Comparison of ENCODE assay signal across 24 cellular contexts in the genomic region with DNA sequence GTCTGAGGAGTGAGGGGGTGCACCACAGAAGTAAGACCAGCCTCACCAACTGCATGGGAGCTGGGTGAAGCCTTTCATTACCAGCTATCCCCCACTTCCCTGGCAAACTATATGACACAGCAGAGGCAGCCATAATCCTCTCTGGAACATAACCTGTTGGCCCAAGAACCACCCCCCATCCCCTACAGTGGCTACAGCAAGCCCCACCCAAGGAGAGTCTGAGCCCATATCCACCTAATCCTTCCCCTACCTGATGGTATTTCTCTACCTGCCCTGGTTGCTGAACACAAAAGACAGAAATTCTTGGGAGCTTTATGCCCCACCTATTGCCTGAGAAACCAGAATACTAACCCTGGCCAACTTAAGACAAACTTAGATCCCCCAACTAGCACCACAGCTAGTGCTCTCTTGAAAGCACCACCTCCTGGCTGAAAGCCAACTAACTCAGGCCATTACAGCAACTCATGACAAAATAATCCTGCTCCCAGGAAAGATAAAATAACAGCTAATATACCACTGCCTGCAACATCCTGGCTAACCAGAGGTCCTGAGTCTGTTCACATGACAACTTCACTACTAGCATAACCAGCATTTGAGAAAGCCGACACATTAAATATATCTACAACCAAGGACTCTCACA. TPM values are rescaled to one million over a fixed set of nuclear protein-coding genes. Genes with fewer than 3 reads are reported as not detected.
DNase-seq lines count a peak whose midpoint lies in the region; ATAC-seq and TF ChIP-seq lines count a peak whose summit lies in the region.
"Had no signal": no experiment of that assay in that cellular context is flagged by ENCODE, and none has a peak within 500 bp of the region (broad histone marks: within the 10 kb centered on the region; RNA-seq: fewer than 3 reads in every experiment).

No MANE protein-coding gene starts in this region.

- H3K4ac ChIP-seq in trophoblast cell (ENCODE audit: low read depth, low read length) = no peak overlapping the region

- peaks cover 0 to 5% of the 10 kb centered on the region in 2 experiments for H3K4me1 ChIP-seq in trophoblast cell (ENCODE audit: control insufficient read depth in 1 of 2, insufficient read depth in 2 of 2, low read length in 2 of 2)
- H3K4me1 ChIP-seq: BLaER1, parathyroid adenoma, sigmoid colon had no signal

- no peak overlapping the region for H2BK5ac ChIP-seq in trophoblast cell (ENCODE audit: low read depth, low read length, poor library complexity)

- no peaks in the 10 kb centered on the region for H3K79me2 ChIP-seq in trophoblast cell (ENCODE audit: control insufficient read depth, insufficient read depth, low read length, poor library complexity)

- H3K23ac ChIP-seq in trophoblast cell (ENCODE audit: low read length) = no peak overlapping the region

- DNase-seq in NCI-H2171 treated with DMSO at 0.1 percent for 48 hours (lab: John Stamatoyannopoulos, UW) (peak; percentile 2), NCI-H2171 (lab: John Stamatoyannopoulos, UW) (no peak), OCI-M1 (lab: John Stamatoyannopoulos, UW) (peak; percentile 11), epithelial cell of esophagus (ENCODE audit: low read depth) (peak; percentile 8), trophoblast cell (no peak), natural killer cell (no peak), coronary artery (ENCODE audit: low spot score) (no peak)
- DNase-seq in activated naive CD4-positive, alpha-beta T cell (lab: John Stamatoyannopoulos, UW) = no peak
- DNase-seq: activated CD4-positive, alpha-beta T cell treated with anti-CD3 and anti-CD28 coated beads, Interleukin-2, amount 50 U/mL, for 48 hours; activated effector memory CD4-positive, alpha-beta T cell treated with Interleukin-2 at 50 U/mL for 16 hours; dorsolateral prefrontal cortex; GDM1; naive B cell; NCI-H1105; NCI-H774; SIG-M5; sigmoid colon; WERI-Rb-1 had no signal

- peaks cover 20 to 35% of the 10 kb centered on the region in 2 donors for H3K4me1 Mint-ChIP-seq in natural killer cell
- H3K4me1 Mint-ChIP-seq: GM23338 had no signal

- H4K91ac ChIP-seq in trophoblast cell (ENCODE audit: low read depth, low read length) = no peak overlapping the region

- H3K36me3 ChIP-seq in trophoblast cell (ENCODE audit: control insufficient read depth in 1 of 2, insufficient read depth in 2 of 2, low read length in 2 of 2) = peaks cover 0 to 4% of the 10 kb centered on the region in 2 experiments
- H3K36me3 ChIP-seq: cardiac muscle cell, sigmoid colon had no signal

- H3K4me2 ChIP-seq in trophoblast cell (ENCODE audit: low read length) = no peak overlapping the region
- H3K4me2 ChIP-seq: BLaER1, GM23338 had no signal

- peaks cover 17% of the 10 kb centered on the region for H3K36me3 Mint-ChIP-seq in natural killer cell

- peaks cover 0 to 13% of the 10 kb centered on the region in 2 donors for H3K9me3 Mint-ChIP-seq in natural killer cell

- H3K9ac ChIP-seq in trophoblast cell (ENCODE audit: low read length) = no peak overlapping the region
- H3K9ac ChIP-seq: BLaER1, parathyroid adenoma had no signal

- H3K79me1 ChIP-seq in trophoblast cell (ENCODE audit: low read length) = no peaks in the 10 kb centered on the region

- H2BK12ac ChIP-seq in trophoblast cell (ENCODE audit: low read length) = no peak overlapping the region

- ATAC-seq in natural killer cell = no peak
- ATAC-seq: GM23338 had no signal

- H3K14ac ChIP-seq in trophoblast cell (ENCODE audit: low read length) = no peak overlapping the region

- H2AFZ ChIP-seq in trophoblast cell (ENCODE audit: insufficient read depth, low read length, poor library complexity) = no peak overlapping the region
- H2AFZ ChIP-seq: GM23338, parathyroid adenoma had no signal

- H3K27me3 Mint-ChIP-seq in natural killer cell (ENCODE audit: low read depth in 2 of 2) = no peaks in the 10 kb centered on the region
- H3K27me3 Mint-ChIP-seq: memory B cell, naive B cell had no signal

- no peaks in the 10 kb centered on the region for H3K27me3 ChIP-seq in trophoblast cell (ENCODE audit: insufficient read depth, low read length)
- H3K27me3 ChIP-seq: BLaER1, cardiac muscle cell, dorsolateral prefrontal cortex, sigmoid colon had no signal

- H3K27ac Mint-ChIP-seq in natural killer cell = no peak overlapping the region
- H3K27ac Mint-ChIP-seq: GM23338; memory B cell; naive B cell; T-helper 1 cell treated with Interleukin-12 subunit alpha and Interleukin-12 subunit beta and Interleukin-4 antibody, amounts not matched to agents 30 μg/mL and 1 μg/mL, for 36 hours had no signal

- no peak overlapping the region for H2BK120ac ChIP-seq in trophoblast cell (ENCODE audit: insufficient read depth, low read length, poor library complexity)

- no peak overlapping the region for H4K8ac ChIP-seq in trophoblast cell (ENCODE audit: low read depth, low read length)

- no CpG with 5 or more reads among the region's 1 CpG for WGBS in trophoblast cell (ENCODE audit: extremely low coverage, insufficient coverage, insufficient read length)

- H3K4me3 ChIP-seq in epithelial cell of esophagus (ENCODE audit: low read length) (no peak overlapping the region), trophoblast cell (ENCODE audit: low read depth, low read length) (no peak overlapping the region), coronary artery (no peak overlapping the region)
- H3K4me3 ChIP-seq: BLaER1, cardiac muscle cell, dorsolateral prefrontal cortex, GM23338, sigmoid colon had no signal

- H3K9me3 ChIP-seq in trophoblast cell (ENCODE audit: insufficient read depth, low read depth, low read length) = no peaks in the 10 kb centered on the region

- intact Hi-C loops in natural killer cell (cut with micrococcal nuclease) = no loop called here

- no peak overlapping the region for H3K27ac ChIP-seq in trophoblast cell (ENCODE audit: low read depth, low read length)
- H3K27ac ChIP-seq in coronary artery = no peak overlapping the region
- H3K27ac ChIP-seq: BLaER1, cardiac muscle cell, dorsolateral prefrontal cortex, parathyroid adenoma, sigmoid colon, WERI-Rb-1 had no signal

- TF ChIP-seq CTCF in epithelial cell of esophagus (IDR thresholded peaks at IDR 0.05; ENCODE audit: insufficient read depth, low read depth, low read length, missing control alignments) (no peak), natural killer cell (IDR thresholded peaks at IDR 0.05) (no peak), coronary artery (IDR thresholded peaks at IDR 0.05) (no peak)

- peak overlapping the region; percentile 33 for H3K18ac ChIP-seq in trophoblast cell (ENCODE audit: low read length)

- H2AK5ac ChIP-seq in trophoblast cell (ENCODE audit: low read length) = no peak overlapping the region

- no peak overlapping the region for H3K4me3 Mint-ChIP-seq in natural killer cell
- H3K4me3 Mint-ChIP-seq: GM23338; memory B cell; T-helper 1 cell treated with Interleukin-12 subunit alpha and Interleukin-12 subunit beta and Interleukin-4 antibody, amounts not matched to agents 30 μg/mL and 1 μg/mL, for 36 hours had no signal

- H4K12ac ChIP-seq in trophoblast cell (ENCODE audit: low read depth, low read length) = no peak overlapping the region

RNA-seq across cellular contexts. Expression of gene RNGTT, which starts 11.2 kb away (rescaled TPM):
- polyA plus RNA-seq in trophoblast cell (2013) = 9.7 and 9.8 TPM in 2 replicates
- 10 to 100 TPM; 23.1 to 27.2 (median 23.1) TPM for total RNA-seq in natural killer cell

Comparison
In these comparisons a context has a peak if more than half of its experiments do, and no peak if none do; other contexts are left out.
1. DNase-seq: peak in NCI-H2171 treated with DMSO at 0.1 percent for 48 hours (single experiment), OCI-M1 (single experiment) and epithelial cell of esophagus (single experiment); none in NCI-H2171 (single experiment), trophoblast cell (0 of 2), natural killer cell (single experiment), coronary artery (single experiment) and activated naive CD4-positive, alpha-beta T cell (0 of 4).